In the genomic region with DNA sequence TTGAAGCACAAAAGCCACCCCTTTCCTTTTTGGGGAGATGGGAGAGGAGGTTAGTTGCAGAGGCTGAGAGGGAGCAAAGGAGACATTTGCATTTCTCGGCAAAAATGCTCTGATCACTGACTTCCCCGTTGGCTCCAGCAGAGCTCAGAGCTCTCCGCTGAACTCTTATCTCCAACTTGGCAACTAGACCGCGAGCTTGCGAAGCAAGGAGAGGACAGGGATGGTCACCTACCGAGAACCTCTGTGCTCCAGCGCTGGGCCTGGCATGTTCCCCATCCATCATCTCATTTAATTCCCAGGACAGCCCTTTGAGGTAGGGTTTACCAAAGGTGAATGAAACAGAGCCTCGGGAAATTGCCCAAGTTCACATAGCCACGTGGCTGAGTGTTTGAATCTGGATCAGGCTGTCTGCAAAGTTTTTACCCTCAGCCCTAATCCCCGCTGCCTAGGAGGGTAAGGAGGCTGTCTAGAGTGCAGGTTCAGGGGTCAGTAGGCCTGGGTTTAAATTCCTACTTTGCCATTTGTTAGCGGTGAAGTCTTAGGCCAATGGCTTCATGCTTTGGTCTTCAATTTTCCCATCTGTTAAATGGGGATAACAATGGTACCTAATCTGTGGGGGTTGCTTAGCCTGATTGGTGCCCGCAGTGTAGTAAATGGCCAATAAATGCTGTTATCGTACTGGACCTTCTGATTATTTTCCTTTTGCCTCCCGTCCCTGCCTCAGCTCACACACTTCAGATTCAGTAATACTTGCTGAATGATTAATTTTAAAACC, we compare ENCODE assay signal across 10 cellular contexts. TPM values are rescaled to one million over a fixed set of nuclear protein-coding genes. Genes with fewer than 3 reads are reported as not detected.
DNase-seq lines count a peak whose midpoint lies in the region; TF ChIP-seq lines count a peak whose summit lies in the region.
"Had no signal": no experiment of that assay in that cellular context is flagged by ENCODE, and none has a peak within 500 bp of the region (broad histone marks: within the 10 kb centered on the region; RNA-seq: fewer than 3 reads in every experiment).

No MANE protein-coding gene starts in this region.

- H3K9me3 ChIP-seq in cardiac muscle cell (ENCODE audit: low read depth) (no peaks in the 10 kb centered on the region), vagina (no peaks in the 10 kb centered on the region)

- H3K9ac ChIP-seq in mesendoderm (ENCODE audit: low read length), result peak overlapping the region; percentile 44

- H3K4me3 ChIP-seq in cardiac muscle cell (peak overlapping the region; percentile 15), choroid plexus epithelial cell (ENCODE audit: low read depth, low read length) (peak overlapping the region; percentile 35), mesendoderm (ENCODE audit: low read length) (no peak overlapping the region), vagina (peak overlapping the region; percentile 30 to 31)

- no peak overlapping the region for H2BK120ac ChIP-seq in mesendoderm (ENCODE audit: low read depth, low read length)

- H4K5ac ChIP-seq in mesendoderm (ENCODE audit: low read length), result no peak overlapping the region

- no peak overlapping the region for H3K23ac ChIP-seq in mesendoderm (ENCODE audit: low read length)

- TF ChIP-seq CTCF in cardiac muscle cell (IDR thresholded peaks at IDR 0.05; ENCODE audit: low read depth, low read length) (no peak), choroid plexus epithelial cell (conservative IDR thresholded peaks at IDR 0.05; ENCODE audit: low read depth, low read length) (no peak), vagina (IDR thresholded peaks at IDR 0.05) (no peak), RWPE1 (conservative IDR thresholded peaks at IDR 0.05; ENCODE audit: low read depth) (no peak)

- H3K4ac ChIP-seq in mesendoderm (ENCODE audit: low read depth, low read length), result no peak overlapping the region

- CTCF ChIA-PET in RWPE1 (lab: Yijun Ruan, JAX), result no interaction called here

- H3K4me2 ChIP-seq in mesendoderm (ENCODE audit: low read length), result peak overlapping the region; percentile 80

- H3K4me1 ChIP-seq in cardiac muscle cell (ENCODE audit: low read depth), result no peaks in the 10 kb centered on the region
- H3K4me1 ChIP-seq in mesendoderm (ENCODE audit: control insufficient read depth, low read depth, low read length), result no peaks in the 10 kb centered on the region
- H3K4me1 ChIP-seq in vagina, result peaks cover 35% of the 10 kb centered on the region

- intact Hi-C loops in cardiac septum (cut with DNase I), result loop anchor here (5.0 to 10.0 kb wide), 2 partner anchors 65 to 233 kb away; no protein-coding TSS in a partner anchor
- intact Hi-C loops in vagina (cut with DNase I), result no loop called here

- TF ChIP-seq POLR2A in vagina (IDR thresholded peaks at IDR 0.05), result no peak

- no peak overlapping the region for H3K27ac ChIP-seq in cardiac muscle cell
- no peak overlapping the region for H3K27ac ChIP-seq in mesendoderm (ENCODE audit: low read depth, low read length)
- no peak overlapping the region for H3K27ac ChIP-seq in vagina
- H3K27ac ChIP-seq in RWPE1, result no peak overlapping the region

- H4K8ac ChIP-seq in mesendoderm (ENCODE audit: low read depth, low read length), result no peak overlapping the region

- peaks cover 36% of the 10 kb centered on the region for H3K27me3 ChIP-seq in cardiac muscle cell
- peaks cover 17% of the 10 kb centered on the region for H3K27me3 ChIP-seq in mesendoderm (ENCODE audit: insufficient read depth, low read length, poor library complexity)
- peaks cover 25% of the 10 kb centered on the region for H3K27me3 ChIP-seq in vagina

- H3K36me3 ChIP-seq in cardiac muscle cell, result no peaks in the 10 kb centered on the region
- no peaks in the 10 kb centered on the region for H3K36me3 ChIP-seq in mesendoderm (ENCODE audit: control insufficient read depth, insufficient read depth, low read length)
- no peaks in the 10 kb centered on the region for H3K36me3 ChIP-seq in vagina

- POLR2A ChIA-PET in RWPE1 (lab: Yijun Ruan, JAX; ENCODE audit: low non-redundant PET), result no interaction called here

- H2AK5ac ChIP-seq in mesendoderm (ENCODE audit: low read length), result no peak overlapping the region

- H3K56ac ChIP-seq in mesendoderm (ENCODE audit: low read length), result peak overlapping the region; percentile 42

- WGBS in mesendoderm (ENCODE audit: extremely low coverage, insufficient coverage, low lambda C conversion rate), result no CpG with 5 or more reads among the region's 15 CpGs

- peak in 1 of 2 donors; percentile 35 for DNase-seq in cardiac muscle cell (ENCODE audit: low read depth in 1 of 2, low spot score in 1 of 2)
- no peak for DNase-seq in cardiac septum (ENCODE audit: low spot score)
- DNase-seq in choroid plexus epithelial cell (ENCODE audit: low read depth), result no peak
- DNase-seq in mesendoderm, result peak; percentile 58
- peak in 1 of 2 donors; percentile 52 for DNase-seq in vagina (ENCODE audit: extremely low spot score in 2 of 2)
- no peak for DNase-seq in NCI-H446 treated with DMSO at 0.1 percent for 48 hours (lab: John Stamatoyannopoulos, UW)
- DNase-seq in RWPE1 (ENCODE audit: low spot score), result no peak
- DNase-seq in stimulated activated CD4-positive, alpha-beta T cell treated with anti-CD3 and anti-CD28 coated beads, Interleukin-15, amount 100 ng/mL, for 24 hours, result no peak
- DNase-seq: DND-41, NCI-H187 treated with DMSO at 0.1 percent for 48 hours had no signal

- no peak overlapping the region for H2BK15ac ChIP-seq in mesendoderm (replicated peaks; ENCODE audit: low read depth)

- no peaks in the 10 kb centered on the region for H3K79me2 ChIP-seq in mesendoderm (ENCODE audit: control insufficient read depth, insufficient read depth, low read length)

- no peak overlapping the region for H3K18ac ChIP-seq in mesendoderm (ENCODE audit: low read length)

- no peaks in the 10 kb centered on the region for H3K79me1 ChIP-seq in mesendoderm (ENCODE audit: low read length)

- no peak overlapping the region for H2BK5ac ChIP-seq in mesendoderm (ENCODE audit: low read length)

RNA-seq across cellular contexts. Expression of a gene that starts 3.8 kb away (rescaled TPM):
- total RNA-seq in cardiac muscle cell (1.1 and 2.2 TPM in 2 replicates), cardiac septum (2.1 TPM), vagina (2.7 TPM)
- 1.0 TPM in 1 of 2 replicates, not detected in the other for polyA plus RNA-seq in cardiac muscle cell
- polyA plus RNA-seq in mesendoderm (2013, experiment 1 of 2), result 0.81 TPM
- 0.85 TPM for polyA plus RNA-seq in mesendoderm (2013, experiment 2 of 2)

RNA-seq across cellular contexts. Expression of a gene that starts 32.4 kb away (rescaled TPM):
- 664 and 726 TPM in 2 replicates for total RNA-seq in cardiac muscle cell
- 193 and 227 TPM in 2 replicates for polyA plus RNA-seq in cardiac muscle cell
- 413 TPM for total RNA-seq in cardiac septum
- 1,170 TPM for polyA plus RNA-seq in mesendoderm (2013, experiment 1 of 2)
- polyA plus RNA-seq in mesendoderm (2013, experiment 2 of 2), result 1,172 TPM
- 1,011 TPM for total RNA-seq in vagina
